8 cellular contexts compared by ENCODE assay signal in the genomic region with DNA sequence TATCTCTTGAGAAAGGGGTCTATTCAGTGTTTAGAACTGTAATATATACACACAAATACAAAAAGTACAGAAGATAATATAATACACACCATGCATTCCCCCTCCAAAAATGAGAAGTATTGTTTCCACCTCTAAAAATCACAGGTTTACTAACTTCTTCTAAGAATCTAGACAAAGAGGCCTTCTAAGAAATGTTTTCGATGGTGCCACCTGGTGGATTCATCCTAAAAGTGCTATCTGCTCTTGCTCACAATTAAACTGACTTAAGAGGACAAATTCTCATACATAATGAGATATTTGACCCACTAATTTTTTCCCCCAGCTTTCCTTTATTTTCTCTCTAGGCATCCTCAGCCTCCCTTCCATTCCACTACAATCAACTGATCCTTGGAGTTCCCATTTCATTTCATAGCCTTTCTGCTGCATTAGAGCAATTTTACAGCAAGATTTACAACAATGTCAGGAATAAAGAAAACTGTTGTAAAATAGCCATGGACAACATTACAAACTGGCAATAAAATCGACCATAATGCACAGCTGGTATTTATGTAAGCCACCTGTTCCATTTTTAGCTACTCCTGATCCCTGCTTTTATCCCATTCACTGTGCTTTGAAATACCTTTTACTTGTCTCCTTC.
DNase-seq lines count a peak whose midpoint lies in the region; ATAC-seq and TF ChIP-seq lines count a peak whose summit lies in the region.

No MANE protein-coding gene starts in this region.

- ATAC-seq in foreskin keratinocyte (peak; percentile 23), omental fat pad (ENCODE audit: low FRiP score) (no peak)

- no peak overlapping the region for H3K27ac ChIP-seq in foreskin keratinocyte

- DNase-seq in AML-193 (lab: John Stamatoyannopoulos, UW) (peak; percentile 63 to 67), GM12864 (ENCODE audit: low read depth) (peak; percentile 2), NCI-H187 treated with DMSO at 0.1 percent for 48 hours (lab: John Stamatoyannopoulos, UW) (peak; percentile 16), foreskin keratinocyte (peak in 1 of 2 donors; percentile 57), pulmonary artery endothelial cell (ENCODE audit: low read depth, low spot score) (peak; percentile 26), omental fat pad (ENCODE audit: low spot score) (no peak)
- peak; percentile 5 to 32 for DNase-seq in activated CD4-positive, alpha-beta T cell treated with anti-CD3 and anti-CD28 coated beads for 4 hours
- no peak for DNase-seq in activated CD4-positive, CD25-positive, alpha-beta regulatory T cell treated with anti-CD3 and anti-CD28 coated beads, Interleukin-2, amount 50 U/mL, for 72 hours

- H3K4me1 ChIP-seq in foreskin keratinocyte: no peaks in the 10 kb centered on the region

- no peaks in the 10 kb centered on the region for H3K27me3 ChIP-seq in foreskin keratinocyte

- H3K4me3 ChIP-seq in GM12864 (ENCODE audit: low read depth, low read length): no peak overlapping the region

- peak; percentile 43 for TF ChIP-seq CTCF in GM12864 (IDR thresholded peaks at IDR 0.05; ENCODE audit: low read depth, low read length, missing control alignments)
- peak; percentile 86 for TF ChIP-seq CTCF in foreskin keratinocyte (conservative IDR thresholded peaks at IDR 0.05)
- peak in 1 of 3 donors; percentile 62 for TF ChIP-seq CTCF in omental fat pad (IDR thresholded peaks at IDR 0.05)

Comparison
In these comparisons a context has a peak if more than half of its experiments do, and no peak if none do; other contexts are left out.
1. DNase-seq: peak in AML-193 (2 of 2), GM12864 (single experiment), NCI-H187 treated with DMSO at 0.1 percent for 48 hours (single experiment), activated CD4-positive, alpha-beta T cell treated with anti-CD3 and anti-CD28 coated beads for 4 hours (2 of 2) and pulmonary artery endothelial cell (single experiment); none in omental fat pad (single experiment) and activated CD4-positive, CD25-positive, alpha-beta regulatory T cell treated with anti-CD3 and anti-CD28 coated beads, Interleukin-2, amount 50 U/mL, for 72 hours (single experiment).